ENCODE assay signal across 8 cellular contexts in the genomic region with DNA sequence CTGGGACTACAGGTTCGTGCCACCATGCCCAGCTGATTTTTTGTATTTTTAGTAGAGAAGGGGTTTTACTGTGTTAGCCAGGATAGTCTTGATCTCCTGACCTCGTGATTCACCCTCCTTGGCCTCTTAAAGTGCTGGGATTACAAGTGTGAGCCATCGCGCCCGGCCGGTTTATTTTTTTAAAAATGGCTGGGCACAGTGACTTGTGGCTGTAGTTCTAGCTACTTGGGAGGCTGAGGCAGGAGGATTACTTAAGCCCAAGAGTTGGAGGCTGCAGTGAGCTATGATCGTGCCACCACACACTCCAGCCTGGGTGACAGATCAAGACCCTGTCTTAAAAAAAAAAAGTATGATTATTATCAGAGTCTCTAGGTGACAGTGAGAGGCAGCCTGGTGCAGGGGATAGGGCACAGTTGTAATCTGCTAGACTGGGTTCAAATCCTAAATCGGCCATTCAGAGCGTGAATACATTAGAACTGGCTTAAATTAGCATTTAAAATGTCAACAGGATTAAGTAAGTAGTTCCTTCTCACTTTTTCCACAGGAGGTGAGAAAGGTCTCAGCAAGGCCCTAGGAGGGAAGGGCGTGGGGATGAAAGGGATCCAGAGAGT. TPM values are rescaled to one million over a fixed set of nuclear protein-coding genes. Genes with fewer than 3 reads are reported as not detected.
DNase-seq lines count a peak whose midpoint lies in the region; ATAC-seq and TF ChIP-seq lines count a peak whose summit lies in the region.

No MANE protein-coding gene starts in this region.

- H3K4me1 ChIP-seq in esophagus squamous epithelium: peaks cover 24 to 73% (median 41%) of the 10 kb centered on the region in 3 donors

- WGBS in esophagus squamous epithelium, 2 donors: 56 to 69% methylated on average over 7 to 10 of the region's 10 CpGs

- peak; percentile 1 for ATAC-seq in GM19043 (IDR thresholded peaks at IDR 0.05; ENCODE audit: low read depth, unreplicated experiment)
- ATAC-seq in HG02588 (IDR thresholded peaks at IDR 0.05; ENCODE audit: unreplicated experiment): no peak
- ATAC-seq in GM19467 (IDR thresholded peaks at IDR 0.05; ENCODE audit: unreplicated experiment): no peak

- H3K4me3 ChIP-seq in esophagus squamous epithelium (peak overlapping the region; percentile 42 to 83 (median 58)), skeletal muscle cell (ENCODE audit: low read depth, low read length) (peak overlapping the region; percentile 52)

- H3K9me3 ChIP-seq in esophagus squamous epithelium: no peaks in the 10 kb centered on the region

- no peaks in the 10 kb centered on the region for H3K36me3 ChIP-seq in esophagus squamous epithelium

- peak; percentile 37 for DNase-seq in RKO (ENCODE audit: low spot score)
- no peak for DNase-seq in esophagus squamous epithelium (lab: John Stamatoyannopoulos, UW)
- no peak for DNase-seq in skeletal muscle cell (ENCODE audit: low read depth)
- DNase-seq in GDM1 (lab: John Stamatoyannopoulos, UW): no peak
- no peak for DNase-seq in nucleus accumbens (lab: John Stamatoyannopoulos, UW)

- intact Hi-C loops in esophagus squamous epithelium (cut with DNase I): no loop called here

- no peaks in the 10 kb centered on the region for H3K27me3 ChIP-seq in esophagus squamous epithelium

- TF ChIP-seq CTCF in esophagus squamous epithelium (IDR thresholded peaks at IDR 0.05): no peak

- peak overlapping the region; percentile 89 to 96 (median 94) for H3K27ac ChIP-seq in esophagus squamous epithelium

- no peak for TF ChIP-seq POLR2A in esophagus squamous epithelium (IDR thresholded peaks at IDR 0.05)

RNA-seq across cellular contexts. Expression of a gene that starts 0.4 kb away (rescaled TPM):
- total RNA-seq in esophagus squamous epithelium: 100 to 1,000 TPM; 105 to 209 (median 158) TPM
